In genomic region chr9:135228345-135228982, GRCh38 we compare ENCODE assay signal across 1 cellular context.
TF ChIP-seq lines count a peak whose summit lies in the region.

No MANE protein-coding gene starts in this region.

TF ChIP-seq in WTC11, 78 proteins besides CTCF, POLR2A, EP300 and RAD21 (continued from another document):
- no peak for TF ChIP-seq ZNF219 (CRISPR knock-in tag; IDR thresholded peaks at IDR 0.05; ENCODE audit: borderline replicate concordance)
- no peak for TF ChIP-seq JAZF1 (CRISPR knock-in tag; IDR thresholded peaks at IDR 0.05)
- TF ChIP-seq ZNF121 (CRISPR knock-in tag; IDR thresholded peaks at IDR 0.05) = no peak
TF ChIP-seq in WTC11: peak in this region for 0.
